34 cellular contexts compared by ENCODE assay signal in genomic region chr12:62677355-62677754, GRCh38.
"Had no signal": no experiment of that assay in that cellular context is flagged by ENCODE, and none has a peak within 500 bp of the region (broad histone marks: within the 10 kb centered on the region; RNA-seq: fewer than 3 reads in every experiment).

No MANE protein-coding gene starts in this region.

- H3K36me3 Mint-ChIP-seq: activated CD4-positive, alpha-beta memory T cell treated with anti-CD3 and anti-CD28 coated beads for 36 hours; activated naive CD4-positive, alpha-beta T cell treated with anti-CD3 and anti-CD28 coated beads, Interleukin-2, amount 50 U/mL, for 72 hours; activated naive CD8-positive, alpha-beta T cell treated with anti-CD3 and anti-CD28 coated beads for 36 hours had no signal

- H3K27ac Mint-ChIP-seq: activated B cell treated with CpG ODN at 0.5 μM for 24 hours; activated CD4-positive, alpha-beta memory T cell treated with anti-CD3 and anti-CD28 coated beads for 36 hours; activated CD4-positive, alpha-beta T cell treated with anti-CD3 and anti-CD28 coated beads, Interleukin-2, amount 10 ng/mL, durations not matched to agents 24 days and 14 days; activated CD8-positive, alpha-beta T cell treated with anti-CD3 and anti-CD28 coated beads for 36 hours; activated naive CD4-positive, alpha-beta T cell treated with anti-CD3 and anti-CD28 coated beads for 36 hours; activated naive CD4-positive, alpha-beta T cell treated with anti-CD3 and anti-CD28 coated beads, Interleukin-2, amount 50 U/mL, for 72 hours; activated naive CD8-positive, alpha-beta T cell treated with anti-CD3 and anti-CD28 coated beads for 36 hours; activated T-cell treated with anti-CD3 and anti-CD28 coated beads, Interleukin-2, amount 50 U/mL, for 72 hours; activated T-helper 1 cell treated with anti-CD3 and anti-CD28 coated beads, Interleukin-12 subunit alpha, Interleukin-12 subunit beta, Interleukin-2, Interleukin-4 antibody, amounts not matched to agents 30 ng/mL and 10 ng/mL and 1 ng/mL, durations not matched to agents 14 hours and 24 hours and 36 hours; activated T-helper 17 cell treated with anti-CD3 and anti-CD28 coated beads, Interleukin-2, amount 50 U/mL, for 72 hours; T-helper 1 cell treated with Interleukin-12 subunit alpha and Interleukin-12 subunit beta and Interleukin-4 antibody, amounts not matched to agents 30 μg/mL and 1 μg/mL, for 36 hours; T-helper 2 cell treated with Interferon-gamma antibody and Interleukin-4, amounts not matched to agents 5 μg/mL and 100 μg/mL, for 36 hours had no signal

- H3K4me1 Mint-ChIP-seq: activated B cell treated with CpG ODN at 0.5 μM for 24 hours; activated CD4-positive, alpha-beta T cell treated with anti-CD3 and anti-CD28 coated beads, Interleukin-2, amount 10 ng/mL, durations not matched to agents 24 days and 14 days; activated naive CD8-positive, alpha-beta T cell treated with anti-CD3 and anti-CD28 coated beads for 36 hours; activated T-helper 17 cell treated with anti-CD3 and anti-CD28 coated beads, Interleukin-2, amount 50 U/mL, for 72 hours had no signal

- ATAC-seq: activated CD8-positive, alpha-beta T cell treated with anti-CD3 and anti-CD28 coated beads for 36 hours; activated naive CD4-positive, alpha-beta T cell treated with anti-CD3 and anti-CD28 coated beads, Interleukin-2, amount 50 U/mL, for 72 hours; activated T-cell treated with anti-CD3 and anti-CD28 coated beads, Interleukin-2, amount 50 U/mL, for 4 hours; activated T-cell treated with anti-CD3 and anti-CD28 coated beads, Interleukin-2, amount 50 U/mL, for 72 hours; activated T-helper 17 cell treated with anti-CD3 and anti-CD28 coated beads, Interleukin-2, amount 50 U/mL, for 72 hours; body of pancreas had no signal

- H3K4me3 Mint-ChIP-seq: activated B cell treated with CpG ODN at 0.5 μM for 24 hours; activated CD4-positive, alpha-beta memory T cell treated with anti-CD3 and anti-CD28 coated beads for 36 hours; activated CD4-positive, alpha-beta T cell treated with anti-CD3 and anti-CD28 coated beads, Interleukin-2, amount 10 ng/mL, durations not matched to agents 24 days and 14 days; activated CD8-positive, alpha-beta T cell treated with anti-CD3 and anti-CD28 coated beads for 36 hours; activated naive CD4-positive, alpha-beta T cell treated with anti-CD3 and anti-CD28 coated beads for 36 hours; activated naive CD8-positive, alpha-beta T cell treated with anti-CD3 and anti-CD28 coated beads for 36 hours; activated T-cell treated with anti-CD3 and anti-CD28 coated beads, Interleukin-2, amount 50 U/mL, for 4 hours; activated T-cell treated with anti-CD3 and anti-CD28 coated beads, Interleukin-2, amount 50 U/mL, for 72 hours; activated T-helper 1 cell treated with anti-CD3 and anti-CD28 coated beads, Interleukin-12 subunit alpha, Interleukin-12 subunit beta, Interleukin-2, Interleukin-4 antibody, amounts not matched to agents 30 ng/mL and 10 ng/mL and 1 ng/mL, durations not matched to agents 14 hours and 24 hours and 36 hours; activated T-helper 17 cell treated with anti-CD3 and anti-CD28 coated beads, Interleukin-2, amount 50 U/mL, for 72 hours; T-helper 1 cell treated with Interleukin-12 subunit alpha and Interleukin-12 subunit beta and Interleukin-4 antibody, amounts not matched to agents 30 μg/mL and 1 μg/mL, for 36 hours; T-helper 2 cell treated with Interferon-gamma antibody and Interleukin-4, amounts not matched to agents 5 μg/mL and 100 μg/mL, for 36 hours had no signal

- H3K4me1 ChIP-seq: adrenal gland, body of pancreas, breast epithelium had no signal

- H3K36me3 ChIP-seq: adrenal gland, brain microvascular endothelial cell, breast epithelium had no signal

- H3K9me3 ChIP-seq: adrenal gland, breast epithelium had no signal

- H3K4me3 ChIP-seq: adrenal gland, body of pancreas, breast epithelium had no signal

- H3K27ac ChIP-seq: adrenal gland, body of pancreas, brain microvascular endothelial cell, breast epithelium, VCaP had no signal

- DNase-seq: activated B cell treated with CpG ODN at 0.5 μM for 24 hours; activated CD4-positive, alpha-beta memory T cell treated with anti-CD3 and anti-CD28 coated beads for 36 hours; activated CD4-positive, alpha-beta T cell treated with anti-CD3 and anti-CD28 coated beads for 4 hours; activated CD4-positive, alpha-beta T cell treated with anti-CD3 and anti-CD28 coated beads, Interleukin-2, amount 10 ng/mL, durations not matched to agents 24 days and 14 days; activated CD4-positive, alpha-beta T cell treated with anti-CD3 and anti-CD28 coated beads, Interleukin-2, amount 50 U/mL, for 1 hour; activated CD4-positive, alpha-beta T cell treated with anti-CD3 and anti-CD28 coated beads, Interleukin-2, amount 50 U/mL, for 4 hours; activated CD4-positive, CD25-positive, alpha-beta regulatory T cell treated with anti-CD3 and anti-CD28 coated beads, Interleukin-2, amount 50 U/mL, for 72 hours; activated CD8-positive, alpha-beta memory T cell treated with anti-CD3 and anti-CD28 coated beads, Interleukin-2, amount 50 U/mL, for 4 hours; activated CD8-positive, alpha-beta T cell treated with anti-CD3 and anti-CD28 coated beads for 36 hours; activated effector memory CD4-positive, alpha-beta T cell treated with anti-CD3 and anti-CD28 coated beads, Interleukin-2, amount 50 U/mL, for 16 hours; activated gamma-delta T cell treated with Interleukin-2 at 50 U/mL for 16 hours; activated naive CD4-positive, alpha-beta T cell; activated naive CD4-positive, alpha-beta T cell treated with anti-CD3 and anti-CD28 coated beads for 36 hours; activated naive CD4-positive, alpha-beta T cell treated with anti-CD3 and anti-CD28 coated beads, Interleukin-2, amount 50 U/mL, for 16 hours; activated naive CD8-positive, alpha-beta T cell treated with anti-CD3 and anti-CD28 coated beads for 36 hours; activated T-cell treated with anti-CD3 and anti-CD28 coated beads for 4 hours; activated T-cell treated with anti-CD3 and anti-CD28 coated beads, Interleukin-2, amount 50 U/mL, for 1 hour; activated T-cell treated with anti-CD3 and anti-CD28 coated beads, Interleukin-2, amount 50 U/mL, for 4 hours; activated T-cell treated with anti-CD3 and anti-CD28 coated beads, Interleukin-2, amount 50 U/mL, for 72 hours; adrenal gland; amniotic stem cell; aorta; body of pancreas; brain microvascular endothelial cell; SW 1271; T-helper 1 cell; T-helper 9 cell had no signal

- H3K9me3 Mint-ChIP-seq: activated B cell treated with CpG ODN at 0.5 μM for 24 hours; activated CD8-positive, alpha-beta T cell treated with anti-CD3 and anti-CD28 coated beads for 36 hours; activated T-cell treated with anti-CD3 and anti-CD28 coated beads, Interleukin-2, amount 50 U/mL, for 4 hours; activated T-helper 17 cell treated with anti-CD3 and anti-CD28 coated beads, Interleukin-2, amount 50 U/mL, for 72 hours had no signal

- H3K27me3 ChIP-seq: adrenal gland, body of pancreas, brain microvascular endothelial cell, breast epithelium had no signal
